1 cellular context compared by ENCODE assay signal in the genomic region with DNA sequence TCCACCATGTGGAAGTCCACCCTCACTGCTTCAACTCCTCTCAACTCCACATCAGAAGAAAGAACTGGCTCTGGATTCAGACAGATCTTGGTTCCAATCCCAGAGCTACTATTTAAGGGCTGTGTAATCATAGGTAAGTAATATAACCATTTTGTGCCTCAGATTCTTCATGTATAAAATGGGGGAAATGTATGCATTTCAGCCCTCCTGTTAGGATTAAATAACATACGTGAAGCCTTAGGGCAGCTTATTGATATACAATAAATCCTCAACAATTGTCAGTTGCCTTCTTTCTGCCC.
TF ChIP-seq lines count a peak whose summit lies in the region.

No MANE protein-coding gene starts in this region.

TF ChIP-seq in SK-N-SH treated with all-trans-retinoic acid at 6 μM for 48 hours, 23 proteins besides CTCF, POLR2A, EP300 and RAD21 (continued from another document):
- TF ChIP-seq, protein P1, sequence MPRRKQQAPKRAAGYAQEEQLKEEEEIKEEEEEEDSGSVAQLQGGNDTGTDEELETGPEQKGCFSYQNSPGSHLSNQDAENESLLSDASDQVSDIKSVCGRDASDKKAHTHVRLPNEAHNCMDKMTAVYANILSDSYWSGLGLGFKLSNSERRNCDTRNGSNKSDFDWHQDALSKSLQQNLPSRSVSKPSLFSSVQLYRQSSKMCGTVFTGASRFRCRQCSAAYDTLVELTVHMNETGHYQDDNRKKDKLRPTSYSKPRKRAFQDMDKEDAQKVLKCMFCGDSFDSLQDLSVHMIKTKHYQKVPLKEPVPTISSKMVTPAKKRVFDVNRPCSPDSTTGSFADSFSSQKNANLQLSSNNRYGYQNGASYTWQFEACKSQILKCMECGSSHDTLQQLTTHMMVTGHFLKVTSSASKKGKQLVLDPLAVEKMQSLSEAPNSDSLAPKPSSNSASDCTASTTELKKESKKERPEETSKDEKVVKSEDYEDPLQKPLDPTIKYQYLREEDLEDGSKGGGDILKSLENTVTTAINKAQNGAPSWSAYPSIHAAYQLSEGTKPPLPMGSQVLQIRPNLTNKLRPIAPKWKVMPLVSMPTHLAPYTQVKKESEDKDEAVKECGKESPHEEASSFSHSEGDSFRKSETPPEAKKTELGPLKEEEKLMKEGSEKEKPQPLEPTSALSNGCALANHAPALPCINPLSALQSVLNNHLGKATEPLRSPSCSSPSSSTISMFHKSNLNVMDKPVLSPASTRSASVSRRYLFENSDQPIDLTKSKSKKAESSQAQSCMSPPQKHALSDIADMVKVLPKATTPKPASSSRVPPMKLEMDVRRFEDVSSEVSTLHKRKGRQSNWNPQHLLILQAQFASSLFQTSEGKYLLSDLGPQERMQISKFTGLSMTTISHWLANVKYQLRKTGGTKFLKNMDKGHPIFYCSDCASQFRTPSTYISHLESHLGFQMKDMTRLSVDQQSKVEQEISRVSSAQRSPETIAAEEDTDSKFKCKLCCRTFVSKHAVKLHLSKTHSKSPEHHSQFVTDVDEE (CRISPR knock-in tag; IDR thresholded peaks at IDR 0.05), result no peak
